In genomic region chr7:75971961-75972763, GRCh38 we compare ENCODE assay signal across 7 cellular contexts. TPM values are rescaled to one million over a fixed set of nuclear protein-coding genes. Genes with fewer than 3 reads are reported as not detected.
A peak's percentile ranks its signal among the peaks of the same experiment; 100 is the strongest.
DNase-seq lines count a peak whose midpoint lies in the region; ATAC-seq and TF ChIP-seq lines count a peak whose summit lies in the region.

No MANE protein-coding gene starts in this region.

- peaks cover 6% of the 10 kb centered on the region for H3K4me1 Mint-ChIP-seq in stimulated activated effector memory CD8-positive, alpha-beta T cell treated with anti-CD3 and anti-CD28 coated beads, Interleukin-12 subunit alpha, Interleukin-12 subunit beta, amount 100 ng/mL, for 72 hours

- peak; percentile 39 for DNase-seq in HEK293T (ENCODE audit: extremely low spot score)
- DNase-seq in UCSD-AML1 (lab: John Stamatoyannopoulos, UW; ENCODE audit: unreplicated experiment), result peak; percentile 32
- DNase-seq in right cardiac atrium, result peak; percentile 90 to 94 (median 91)
- DNase-seq in stimulated activated effector memory CD8-positive, alpha-beta T cell treated with anti-CD3 and anti-CD28 coated beads, Interleukin-12 subunit alpha, Interleukin-12 subunit beta, amount 100 ng/mL, for 72 hours (ENCODE audit: low spot score in 2 of 2), result no peak
- no peak for DNase-seq in medulla oblongata (ENCODE audit: extremely low spot score)
- no peak for DNase-seq in NCI-H345 (lab: John Stamatoyannopoulos, UW)
- no peak for DNase-seq in DMS114 treated with DMSO at 0.1 percent for 48 hours (lab: John Stamatoyannopoulos, UW; ENCODE audit: unreplicated experiment)

- CTCF ChIA-PET in HEK293T (lab: Yijun Ruan, JAX), result no interaction called here

- H3K27ac ChIP-seq in right cardiac atrium (ENCODE audit: low read length), result peak overlapping the region; percentile 76

- no peak overlapping the region for H3K4me3 Mint-ChIP-seq in stimulated activated effector memory CD8-positive, alpha-beta T cell treated with anti-CD3 and anti-CD28 coated beads, Interleukin-12 subunit alpha, Interleukin-12 subunit beta, amount 100 ng/mL, for 72 hours

- POLR2A ChIA-PET in HEK293T (lab: Yijun Ruan, JAX), result interaction anchor here (1.9 kb wide), 1 partner anchor 75 kb away, joined by 6 read pairs; the partner anchor contains the start of genes MDH2 and STYXL1

- no peaks in the 10 kb centered on the region for H3K27me3 ChIP-seq in right cardiac atrium (ENCODE audit: control insufficient read depth, insufficient read depth)

- peaks cover 41% of the 10 kb centered on the region for H3K36me3 Mint-ChIP-seq in stimulated activated effector memory CD8-positive, alpha-beta T cell treated with anti-CD3 and anti-CD28 coated beads, Interleukin-12 subunit alpha, Interleukin-12 subunit beta, amount 100 ng/mL, for 72 hours

- H3K9me3 Mint-ChIP-seq in stimulated activated effector memory CD8-positive, alpha-beta T cell treated with anti-CD3 and anti-CD28 coated beads, Interleukin-12 subunit alpha, Interleukin-12 subunit beta, amount 100 ng/mL, for 72 hours, result no peaks in the 10 kb centered on the region

- WGBS in right cardiac atrium, result 44% methylated on average over 19 of the region's 19 CpGs

- no peaks in the 10 kb centered on the region for H3K9me3 ChIP-seq in right cardiac atrium (ENCODE audit: control insufficient read depth, low read length)

- H3K4me1 ChIP-seq in right cardiac atrium (ENCODE audit: control insufficient read depth, insufficient read depth, low read length), result peaks cover 16% of the 10 kb centered on the region

- peak overlapping the region; percentile 86 for H3K27ac Mint-ChIP-seq in stimulated activated effector memory CD8-positive, alpha-beta T cell treated with anti-CD3 and anti-CD28 coated beads, Interleukin-12 subunit alpha, Interleukin-12 subunit beta, amount 100 ng/mL, for 72 hours

- ATAC-seq in right cardiac atrium, result peak; percentile 81 to 82
- ATAC-seq in stimulated activated effector memory CD8-positive, alpha-beta T cell treated with anti-CD3 and anti-CD28 coated beads, Interleukin-12 subunit alpha, Interleukin-12 subunit beta, amount 100 ng/mL, for 72 hours, result no peak

- intact Hi-C loops in right cardiac atrium (cut with DNase I), result no loop called here

- no peak overlapping the region for H3K4me3 ChIP-seq in right cardiac atrium (ENCODE audit: low read length)

TF ChIP-seq in HEK293T, 16 proteins besides CTCF, POLR2A, EP300 and RAD21:
- TF ChIP-seq PKNOX1 (IDR thresholded peaks at IDR 0.05) (no peak), TARDBP (IDR thresholded peaks at IDR 0.05) (no peak)
TF ChIP-seq in HEK293T: peak in this region for 0.

RNA-seq across cellular contexts. Expression of gene TMEM120A, which starts 22.2 kb away (rescaled TPM):
- 100 to 1,000 TPM in 1 of 4 donors, 10 to 100 TPM in 3; 67.7 to 111 (median 82.3) TPM for total RNA-seq in right cardiac atrium
- polyA plus RNA-seq in right cardiac atrium, result 88.7 TPM

RNA-seq across cellular contexts. Expression of gene POR, which starts 57.2 kb away (rescaled TPM):
- 100 to 1,000 TPM in 1 of 4 donors, 10 to 100 TPM in 3; 59.8 to 122 (median 62.7) TPM for total RNA-seq in right cardiac atrium
- 47.4 TPM for polyA plus RNA-seq in right cardiac atrium

Comparison
In these comparisons a context has a peak if more than half of its experiments do, and no peak if none do; other contexts are left out.
1. DNase-seq: peak in HEK293T (single experiment), UCSD-AML1 (single experiment) and right cardiac atrium (3 of 3); none in stimulated activated effector memory CD8-positive, alpha-beta T cell treated with anti-CD3 and anti-CD28 coated beads, Interleukin-12 subunit alpha, Interleukin-12 subunit beta, amount 100 ng/mL, for 72 hours (0 of 2), medulla oblongata (single experiment), NCI-H345 (single experiment) and DMS114 treated with DMSO at 0.1 percent for 48 hours (single experiment).